In the genomic region with DNA sequence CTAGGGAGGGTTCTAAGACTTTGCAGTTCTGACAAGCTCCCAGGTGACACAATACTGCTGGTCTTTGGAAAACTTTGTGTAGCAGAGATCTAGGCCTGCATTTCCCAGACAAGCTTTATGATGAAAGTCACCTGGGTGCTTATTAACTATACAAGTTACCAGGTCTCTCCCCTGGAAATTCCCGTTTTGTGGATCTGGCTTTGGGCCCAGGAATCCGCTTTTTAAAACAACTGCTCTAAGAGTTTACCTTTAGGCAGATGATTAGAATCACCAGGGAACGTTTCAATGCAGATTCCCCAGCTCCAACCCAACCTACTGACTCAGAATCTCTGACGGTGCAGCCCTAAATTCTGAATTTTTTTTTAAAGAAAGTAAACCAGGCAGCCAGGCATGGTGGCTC, we compare ENCODE assay signal across 21 cellular contexts.
"Had no signal": no experiment of that assay in that cellular context is flagged by ENCODE, and none has a peak within 500 bp of the region (broad histone marks: within the 10 kb centered on the region; RNA-seq: fewer than 3 reads in every experiment).

No MANE protein-coding gene starts in this region.

- H3K4me3 ChIP-seq: coronary artery, heart left ventricle, pancreas, tibial nerve, vagina had no signal

- H3K36me3 Mint-ChIP-seq: activated naive CD4-positive, alpha-beta T cell treated with anti-CD3 and anti-CD28 coated beads, Interleukin-2, amount 50 U/mL, for 72 hours; naive B cell had no signal

- H3K9me3 ChIP-seq: heart left ventricle, pancreas, tibial nerve, vagina had no signal

- H3K36me3 ChIP-seq: heart left ventricle, pancreas, tibial nerve, vagina had no signal

- H3K27me3 ChIP-seq: heart left ventricle, pancreas, tibial nerve, vagina had no signal

- H3K27ac ChIP-seq: coronary artery, heart left ventricle, tibial nerve, vagina had no signal

- H3K4me3 Mint-ChIP-seq: activated CD4-positive, alpha-beta T cell treated with anti-CD3 and anti-CD28 coated beads for 36 hours; activated CD8-positive, alpha-beta T cell treated with anti-CD3 and anti-CD28 coated beads for 36 hours; central memory CD8-positive, alpha-beta T cell had no signal

- H3K4me1 ChIP-seq: pancreas had no signal

- H3K4me1 Mint-ChIP-seq: activated CD4-positive, alpha-beta T cell treated with anti-CD3 and anti-CD28 coated beads for 36 hours had no signal

- ATAC-seq: activated CD4-positive, alpha-beta T cell treated with anti-CD3 and anti-CD28 coated beads for 36 hours; activated CD8-positive, alpha-beta T cell treated with anti-CD3 and anti-CD28 coated beads for 36 hours; activated naive CD4-positive, alpha-beta T cell treated with anti-CD3 and anti-CD28 coated beads, Interleukin-2, amount 50 U/mL, for 72 hours; heart left ventricle; left lobe of liver had no signal

- H3K27ac Mint-ChIP-seq: activated CD4-positive, alpha-beta T cell treated with anti-CD3 and anti-CD28 coated beads for 36 hours; activated CD8-positive, alpha-beta T cell treated with anti-CD3 and anti-CD28 coated beads for 36 hours; activated naive CD4-positive, alpha-beta T cell treated with anti-CD3 and anti-CD28 coated beads, Interleukin-2, amount 50 U/mL, for 72 hours had no signal

- DNase-seq: activated CD4-positive, alpha-beta T cell treated with anti-CD3 and anti-CD28 coated beads for 36 hours; activated CD8-positive, alpha-beta T cell treated with anti-CD3 and anti-CD28 coated beads for 36 hours; activated effector memory CD4-positive, alpha-beta T cell treated with anti-CD3 and anti-CD28 coated beads, Interleukin-2, amount 50 U/mL, for 16 hours; activated T-cell treated with anti-CD3 and anti-CD28 coated beads, Interleukin-2, amount 50 U/mL, for 48 hours; foreskin fibroblast; heart left ventricle; naive B cell; retina; small intestine; stimulated activated CD4-positive, alpha-beta T cell treated with anti-CD3 and anti-CD28 coated beads, Interleukin-4, amount 100 ng/mL, for 4 hours; stimulated activated CD8-positive, alpha-beta memory T cell treated with anti-CD3 and anti-CD28 coated beads, Interleukin-4, amount 100 ng/mL, for 48 hours; stimulated activated naive CD4-positive, alpha-beta T cell treated with Interleukin-2 at 50 U/mL for 16 hours; substantia nigra; T-helper 2 cell had no signal

- H3K9me3 Mint-ChIP-seq: activated CD8-positive, alpha-beta T cell treated with anti-CD3 and anti-CD28 coated beads for 36 hours; activated naive CD4-positive, alpha-beta T cell treated with anti-CD3 and anti-CD28 coated beads, Interleukin-2, amount 50 U/mL, for 72 hours; central memory CD8-positive, alpha-beta T cell; naive B cell had no signal
